1 cellular context compared by ENCODE assay signal in the genomic region with DNA sequence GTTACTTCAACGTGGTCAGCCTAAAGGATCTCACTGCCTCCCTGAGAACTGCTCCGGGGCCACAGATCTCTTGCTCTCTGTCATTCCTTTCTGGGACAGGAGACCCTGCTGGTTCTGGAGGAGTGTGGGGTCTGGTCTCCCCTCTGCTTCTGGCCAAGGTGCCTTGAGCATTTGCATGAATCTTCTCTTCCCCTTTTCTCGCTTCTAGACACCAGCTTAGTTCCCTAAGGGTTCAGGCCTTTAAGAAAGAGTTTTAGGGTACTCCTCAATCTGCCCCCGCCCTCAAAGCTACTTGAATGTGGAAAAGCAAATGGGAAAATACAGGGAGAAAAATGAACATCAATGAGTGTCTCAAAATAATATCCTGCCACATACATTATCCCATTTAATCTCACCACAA.
TF ChIP-seq lines count a peak whose summit lies in the region.

No MANE protein-coding gene starts in this region.

TF ChIP-seq in H1, 55 proteins besides CTCF, POLR2A, EP300 and RAD21:
- TF ChIP-seq ZNF274 (IDR thresholded peaks at IDR 0.05; ENCODE audit: borderline replicate concordance, extremely low read depth, low read length) (no peak), BCL11A (IDR thresholded peaks at IDR 0.05; ENCODE audit: low read depth in 2 of 2, low read length in 2 of 2) (no peak), FOSL1 (IDR thresholded peaks at IDR 0.05; ENCODE audit: insufficient read depth, low read depth, low read length) (no peak), CBX8 (IDR thresholded peaks at IDR 0.05; ENCODE audit: borderline replicate concordance, low read depth, low read length) (no peak), NANOG (IDR thresholded peaks at IDR 0.05; ENCODE audit: insufficient read depth, low read depth, low read length, poor library complexity, severe bottlenecking) (no peak), EZH2 (IDR thresholded peaks at IDR 0.05; ENCODE audit: low read depth, low read length, severe bottlenecking) (no peak), JUN (IDR thresholded peaks at IDR 0.05; ENCODE audit: low read depth, low read length) (no peak), YY1 (IDR thresholded peaks at IDR 0.05; ENCODE audit: low read depth, low read length) (no peak), CREB1 (IDR thresholded peaks at IDR 0.05) (no peak), GTF2F1 (IDR thresholded peaks at IDR 0.05; ENCODE audit: borderline replicate concordance, low read depth, low read length) (no peak), TAF7 (optimal IDR thresholded peaks at IDR 0.05; ENCODE audit: borderline replicate concordance, low read depth, low read length) (no peak)
